Comparison of ENCODE assay signal across 8 cellular contexts in the genomic region with DNA sequence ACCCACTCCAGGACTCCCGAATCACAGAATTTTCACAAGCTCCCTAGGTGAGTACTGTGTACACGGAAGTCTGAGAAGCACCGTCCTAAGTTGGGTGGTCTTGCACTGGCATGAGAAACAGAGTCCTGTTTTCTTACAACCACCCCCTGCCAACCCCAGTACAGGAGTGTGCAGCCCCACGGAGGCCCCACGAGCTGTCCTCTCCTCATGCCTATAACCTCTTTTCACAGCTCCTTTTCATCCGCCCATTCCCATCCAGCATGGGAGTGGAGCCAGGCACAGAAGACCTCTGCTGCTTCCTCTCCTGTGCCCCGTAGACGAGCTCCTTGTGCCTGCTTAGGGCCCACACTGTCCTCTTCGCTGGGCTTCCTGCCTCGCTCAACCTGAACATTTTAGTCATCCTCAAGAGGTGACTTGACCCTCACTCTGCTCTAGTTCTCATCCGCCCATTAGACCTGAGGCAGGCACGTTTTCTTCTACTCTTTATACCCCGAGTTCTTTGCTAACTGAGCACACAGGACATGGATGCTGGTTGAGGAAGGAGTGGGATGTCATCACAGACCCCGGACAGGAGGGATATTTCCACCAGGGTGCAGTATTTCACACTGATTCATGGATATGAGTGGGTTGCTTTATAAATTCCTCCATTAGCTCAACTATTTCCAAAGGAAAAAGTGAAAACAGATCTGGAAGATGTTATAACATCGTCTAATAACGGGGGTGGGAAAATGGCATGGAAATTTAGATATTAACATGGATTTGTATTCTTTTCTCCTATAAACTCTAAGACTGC.
DNase-seq lines count a peak whose midpoint lies in the region; ATAC-seq, FAIRE-seq and TF ChIP-seq lines count a peak whose summit lies in the region.

No MANE protein-coding gene starts in this region.

- in situ Hi-C loops in GM13976 (cut with MboI; ENCODE audit: low sequenced_read_pairs, unreplicated experiment): no loop called here

- peak; percentile 72 for ATAC-seq in Right ventricle myocardium inferior
- no peak for ATAC-seq in HG03039 (IDR thresholded peaks at IDR 0.05; ENCODE audit: unreplicated experiment)
- no peak for ATAC-seq in GM19452 (IDR thresholded peaks at IDR 0.05; ENCODE audit: unreplicated experiment)

- TF ChIP-seq CTCF in GM13976 (IDR thresholded peaks at IDR 0.05; ENCODE audit: borderline replicate concordance, control extremely low read depth, extremely low read depth, insufficient read depth, missing control alignments): no peak

- DNase-seq in Right ventricle myocardium inferior (ENCODE audit: missing footprints) (no peak), cardiac septum (ENCODE audit: low spot score) (no peak), lung microvascular endothelial cell (ENCODE audit: low read depth in 2 of 2) (peak; percentile 61 to 78), NCI-H146 (lab: John Stamatoyannopoulos, UW) (no peak), GM13976 (ENCODE audit: low spot score) (no peak)

- FAIRE-seq in endometrium (lab: Jason Lieb, UNC): peak; percentile 54

- intact Hi-C loops in Right ventricle myocardium inferior (cut with DNase I): loop anchor here (2.0 kb wide), 1 partner anchor 413 kb away; no protein-coding TSS in a partner anchor
- intact Hi-C loops in cardiac septum (cut with DNase I): loop anchor here (2.0 to 5.0 kb wide), 2 partner anchors 192 to 413 kb away; no protein-coding TSS in a partner anchor

Comparison
In these comparisons a context has a peak if more than half of its experiments do, and no peak if none do; other contexts are left out.
1. DNase-seq: peak in lung microvascular endothelial cell (2 of 2); none in Right ventricle myocardium inferior (single experiment), cardiac septum (single experiment), NCI-H146 (single experiment) and GM13976 (single experiment).